ENCODE assay signal across 37 cellular contexts in genomic region chr12:25686351-25686750, GRCh38.
"Had no signal": no experiment of that assay in that cellular context is flagged by ENCODE, and none has a peak within 500 bp of the region (broad histone marks: within the 10 kb centered on the region; RNA-seq: fewer than 3 reads in every experiment).

No MANE protein-coding gene starts in this region.

- H3K27ac ChIP-seq: adrenal gland, body of pancreas, brain microvascular endothelial cell, breast epithelium, WERI-Rb-1 had no signal

- H3K36me3 Mint-ChIP-seq: activated CD4-positive, alpha-beta memory T cell treated with anti-CD3 and anti-CD28 coated beads for 36 hours; activated naive CD8-positive, alpha-beta T cell treated with anti-CD3 and anti-CD28 coated beads for 36 hours had no signal

- H3K36me3 ChIP-seq: adrenal gland, brain microvascular endothelial cell, breast epithelium, WERI-Rb-1 had no signal

- H3K27ac Mint-ChIP-seq: activated CD4-positive, alpha-beta memory T cell treated with anti-CD3 and anti-CD28 coated beads for 36 hours; activated CD4-positive, alpha-beta T cell treated with anti-CD3 and anti-CD28 coated beads, Interleukin-2, amount 10 ng/mL, durations not matched to agents 24 days and 14 days; activated CD8-positive, alpha-beta T cell treated with anti-CD3 and anti-CD28 coated beads for 36 hours; activated naive CD4-positive, alpha-beta T cell treated with anti-CD3 and anti-CD28 coated beads for 36 hours; activated naive CD4-positive, alpha-beta T cell treated with anti-CD3 and anti-CD28 coated beads, Interleukin-2, amount 50 U/mL, for 72 hours; activated naive CD8-positive, alpha-beta T cell treated with anti-CD3 and anti-CD28 coated beads for 36 hours; activated T-cell treated with anti-CD3 and anti-CD28 coated beads, Interleukin-2, amount 50 U/mL, for 72 hours; activated T-helper 1 cell treated with anti-CD3 and anti-CD28 coated beads, Interleukin-12 subunit alpha, Interleukin-12 subunit beta, Interleukin-2, Interleukin-4 antibody, amounts not matched to agents 30 ng/mL and 10 ng/mL and 1 ng/mL, durations not matched to agents 14 hours and 24 hours and 36 hours; activated T-helper 17 cell treated with anti-CD3 and anti-CD28 coated beads, Interleukin-2, amount 50 U/mL, for 72 hours; T-helper 1 cell treated with Interleukin-12 subunit alpha and Interleukin-12 subunit beta and Interleukin-4 antibody, amounts not matched to agents 30 μg/mL and 1 μg/mL, for 36 hours; T-helper 2 cell treated with Interferon-gamma antibody and Interleukin-4, amounts not matched to agents 5 μg/mL and 100 μg/mL, for 36 hours; WTC11 had no signal

- H3K4me1 ChIP-seq: adrenal gland, body of pancreas, breast epithelium had no signal

- H3K4me3 Mint-ChIP-seq: activated CD4-positive, alpha-beta memory T cell treated with anti-CD3 and anti-CD28 coated beads for 36 hours; activated CD4-positive, alpha-beta T cell treated with anti-CD3 and anti-CD28 coated beads, Interleukin-2, amount 10 ng/mL, durations not matched to agents 24 days and 14 days; activated CD8-positive, alpha-beta T cell treated with anti-CD3 and anti-CD28 coated beads for 36 hours; activated naive CD4-positive, alpha-beta T cell treated with anti-CD3 and anti-CD28 coated beads for 36 hours; activated naive CD8-positive, alpha-beta T cell treated with anti-CD3 and anti-CD28 coated beads for 36 hours; activated T-cell treated with anti-CD3 and anti-CD28 coated beads, Interleukin-2, amount 50 U/mL, for 4 hours; activated T-cell treated with anti-CD3 and anti-CD28 coated beads, Interleukin-2, amount 50 U/mL, for 72 hours; activated T-helper 1 cell treated with anti-CD3 and anti-CD28 coated beads, Interleukin-12 subunit alpha, Interleukin-12 subunit beta, Interleukin-2, Interleukin-4 antibody, amounts not matched to agents 30 ng/mL and 10 ng/mL and 1 ng/mL, durations not matched to agents 14 hours and 24 hours and 36 hours; activated T-helper 17 cell treated with anti-CD3 and anti-CD28 coated beads, Interleukin-2, amount 50 U/mL, for 72 hours; T-helper 1 cell treated with Interleukin-12 subunit alpha and Interleukin-12 subunit beta and Interleukin-4 antibody, amounts not matched to agents 30 μg/mL and 1 μg/mL, for 36 hours; T-helper 2 cell treated with Interferon-gamma antibody and Interleukin-4, amounts not matched to agents 5 μg/mL and 100 μg/mL, for 36 hours; WTC11 had no signal

- H3K4me1 Mint-ChIP-seq: activated CD4-positive, alpha-beta T cell treated with anti-CD3 and anti-CD28 coated beads, Interleukin-2, amount 10 ng/mL, durations not matched to agents 24 days and 14 days; activated naive CD8-positive, alpha-beta T cell treated with anti-CD3 and anti-CD28 coated beads for 36 hours; activated T-helper 17 cell treated with anti-CD3 and anti-CD28 coated beads, Interleukin-2, amount 50 U/mL, for 72 hours had no signal

- ATAC-seq: activated CD8-positive, alpha-beta T cell treated with anti-CD3 and anti-CD28 coated beads for 36 hours; activated naive CD4-positive, alpha-beta T cell treated with anti-CD3 and anti-CD28 coated beads, Interleukin-2, amount 50 U/mL, for 72 hours; activated T-cell treated with anti-CD3 and anti-CD28 coated beads, Interleukin-2, amount 50 U/mL, for 4 hours; activated T-cell treated with anti-CD3 and anti-CD28 coated beads, Interleukin-2, amount 50 U/mL, for 72 hours; activated T-helper 17 cell treated with anti-CD3 and anti-CD28 coated beads, Interleukin-2, amount 50 U/mL, for 72 hours; body of pancreas; WTC11 had no signal

- H3K27me3 ChIP-seq: adrenal gland, body of pancreas, brain microvascular endothelial cell, breast epithelium had no signal

- H3K9me3 Mint-ChIP-seq: activated naive CD4-positive, alpha-beta T cell treated with anti-CD3 and anti-CD28 coated beads for 36 hours; activated naive CD8-positive, alpha-beta T cell treated with anti-CD3 and anti-CD28 coated beads for 36 hours had no signal

- H3K4me3 ChIP-seq: adrenal gland, body of pancreas, breast epithelium had no signal

- DNase-seq: activated CD4-positive, alpha-beta memory T cell treated with anti-CD3 and anti-CD28 coated beads for 36 hours; activated CD4-positive, alpha-beta T cell treated with anti-CD3 and anti-CD28 coated beads for 4 hours; activated CD4-positive, alpha-beta T cell treated with anti-CD3 and anti-CD28 coated beads, Interleukin-2, amount 10 ng/mL, durations not matched to agents 24 days and 14 days; activated CD4-positive, alpha-beta T cell treated with anti-CD3 and anti-CD28 coated beads, Interleukin-2, amount 50 U/mL, for 1 hour; activated CD4-positive, alpha-beta T cell treated with anti-CD3 and anti-CD28 coated beads, Interleukin-2, amount 50 U/mL, for 4 hours; activated CD4-positive, CD25-positive, alpha-beta regulatory T cell; activated CD4-positive, CD25-positive, alpha-beta regulatory T cell treated with anti-CD3 and anti-CD28 coated beads, Interleukin-2, amount 50 U/mL, for 72 hours; activated CD8-positive, alpha-beta memory T cell treated with anti-CD3 and anti-CD28 coated beads, Interleukin-2, amount 50 U/mL, for 4 hours; activated CD8-positive, alpha-beta T cell treated with anti-CD3 and anti-CD28 coated beads for 36 hours; activated effector memory CD4-positive, alpha-beta T cell treated with anti-CD3 and anti-CD28 coated beads, Interleukin-2, amount 50 U/mL, for 16 hours; activated gamma-delta T cell treated with Interleukin-2 at 50 U/mL for 16 hours; activated naive CD4-positive, alpha-beta T cell; activated naive CD4-positive, alpha-beta T cell treated with anti-CD3 and anti-CD28 coated beads for 36 hours; activated naive CD4-positive, alpha-beta T cell treated with anti-CD3 and anti-CD28 coated beads, Interleukin-2, amount 50 U/mL, for 16 hours; activated naive CD8-positive, alpha-beta T cell treated with anti-CD3 and anti-CD28 coated beads for 36 hours; activated T-cell treated with anti-CD3 and anti-CD28 coated beads for 4 hours; activated T-cell treated with anti-CD3 and anti-CD28 coated beads, Interleukin-2, amount 50 U/mL, for 1 hour; activated T-cell treated with anti-CD3 and anti-CD28 coated beads, Interleukin-2, amount 50 U/mL, for 4 hours; activated T-cell treated with anti-CD3 and anti-CD28 coated beads, Interleukin-2, amount 50 U/mL, for 72 hours; adrenal gland; amniotic stem cell; aorta; body of pancreas; brain microvascular endothelial cell; central memory CD4-positive, alpha-beta T cell; SW 1271; T-helper 1 cell; T-helper 2 cell; T-helper 9 cell; WERI-Rb-1 had no signal

- H3K9me3 ChIP-seq: adrenal gland, body of pancreas, breast epithelium had no signal
